8 cellular contexts compared by ENCODE assay signal in the genomic region with DNA sequence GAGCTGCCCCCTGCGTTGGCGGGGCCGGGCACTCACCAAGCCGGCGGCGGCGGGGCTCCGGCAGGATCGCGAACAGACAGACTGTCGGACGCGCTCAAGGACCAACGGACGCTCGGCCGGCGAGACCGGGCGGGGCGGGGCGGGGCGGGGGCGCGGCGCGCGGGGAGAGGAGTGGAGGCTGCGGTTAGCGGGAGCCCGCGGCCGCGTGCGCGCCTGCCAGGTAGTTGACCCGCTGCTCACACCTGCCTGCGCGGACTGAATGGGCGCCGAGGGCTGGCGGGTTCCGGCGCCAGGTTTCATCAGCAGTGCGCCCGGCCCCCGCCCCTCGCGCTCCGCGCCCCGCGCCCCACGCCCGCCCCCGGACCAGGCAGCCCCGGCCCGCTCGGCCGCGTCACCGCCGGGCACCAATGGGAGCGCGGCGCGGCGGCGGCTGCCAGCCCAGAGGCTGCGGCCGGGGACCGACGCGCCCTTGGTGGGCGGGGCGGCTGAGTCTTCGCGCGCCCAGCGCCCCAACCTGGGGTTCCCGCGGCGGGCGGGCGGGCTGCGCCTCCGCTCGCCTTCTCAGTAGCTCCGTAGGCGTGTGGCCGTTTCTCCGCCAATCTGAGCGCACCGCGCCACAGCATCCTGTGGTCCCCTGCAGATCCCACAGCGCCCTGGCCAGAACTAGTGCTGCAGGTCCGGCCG. TPM values are rescaled to one million over a fixed set of nuclear protein-coding genes. Genes with fewer than 3 reads are reported as not detected.
DNase-seq lines count a peak whose midpoint lies in the region; ATAC-seq, FAIRE-seq and TF ChIP-seq lines count a peak whose summit lies in the region.

A gene (minus strand): TSS at position 309 of the 684 bp plus-strand sequence. CDS start 59,500 bp downstream, outside the sequence.

- H3K27ac ChIP-seq in ACC112 (ENCODE audit: low read depth, low read length), result peak within 1 kb of the TSS; percentile 90
- peak within 1 kb of the TSS; percentile 84 for H3K27ac ChIP-seq in WERI-Rb-1
- H3K27ac ChIP-seq in breast epithelium, result peak within 1 kb of the TSS; percentile 92 to 95
- peak within 1 kb of the TSS; percentile 82 to 91 for H3K27ac ChIP-seq in small intestine (ENCODE audit: low read depth in 1 of 2, low read length in 1 of 2)

- H3K79me2 ChIP-seq in ACC112 (ENCODE audit: control insufficient read depth, insufficient read depth, low read length, unreplicated experiment), result peaks cover 47% of the 10 kb centered on the region

- H3K36me3 ChIP-seq in ACC112 (ENCODE audit: insufficient read depth, low read length) (peaks cover 5% of the 10 kb centered on the region; the same call in 1 of the 2 replicates), WERI-Rb-1 (no peaks in the 10 kb centered on the region), breast epithelium (no peaks in the 10 kb centered on the region), small intestine (ENCODE audit: control insufficient read depth in 2 of 2, insufficient read depth in 2 of 2, low read length in 2 of 2) (no peaks in the 10 kb centered on the region)

- ATAC-seq in HG03064 (IDR thresholded peaks at IDR 0.05; ENCODE audit: low read depth, unreplicated experiment), result peak; percentile 86

- H3K4me1 ChIP-seq in ACC112 (ENCODE audit: control insufficient read depth, insufficient read depth, low read length, unreplicated experiment), result peaks cover 23% of the 10 kb centered on the region
- no peaks in the 10 kb centered on the region for H3K4me1 ChIP-seq in breast epithelium
- H3K4me1 ChIP-seq in small intestine (ENCODE audit: control insufficient read depth in 2 of 2, insufficient read depth in 1 of 2, low read depth in 1 of 2, low read length in 1 of 2), result no peaks in the 10 kb centered on the region

- peak; percentile 47 for TF ChIP-seq POLR2A in GM18526 (IDR thresholded peaks at IDR 0.05; ENCODE audit: extremely low read depth, insufficient read length)
- TF ChIP-seq POLR2A in breast epithelium (IDR thresholded peaks at IDR 0.05), result no peak

- TF ChIP-seq CTCF in WERI-Rb-1 (IDR thresholded peaks at IDR 0.05; ENCODE audit: low read depth, low read length), result no peak
- TF ChIP-seq CTCF in breast epithelium (IDR thresholded peaks at IDR 0.05), result no peak

- DNase-seq in NCI-H2171 (lab: John Stamatoyannopoulos, UW), result peak; percentile 74
- peak; percentile 80 for DNase-seq in WERI-Rb-1
- DNase-seq in breast epithelium (ENCODE audit: low spot score in 2 of 2), result peak; percentile 67 to 69
- DNase-seq in iPS-NIHi11 (ENCODE audit: low spot score), result peak; percentile 97
- DNase-seq in small intestine, result peak; percentile 85

- no peaks in the 10 kb centered on the region for H3K9me3 ChIP-seq in WERI-Rb-1 (ENCODE audit: severe bottlenecking)
- no peaks in the 10 kb centered on the region for H3K9me3 ChIP-seq in breast epithelium
- no peaks in the 10 kb centered on the region for H3K9me3 ChIP-seq in small intestine (ENCODE audit: control insufficient read depth, low read depth)

- FAIRE-seq in small intestine (lab: Jason Lieb, UNC), result no peak

- WGBS in small intestine, 3 donors, result 0 to 1% (median 1%) methylated on average over 41 to 98 of the region's 98 CpGs

- intact Hi-C loops in breast epithelium (cut with DNase I; ENCODE audit: low total_unique reads), result no loop called here

- no peaks in the 10 kb centered on the region for H3K27me3 ChIP-seq in ACC112 (ENCODE audit: insufficient read depth, low read length)
- no peaks in the 10 kb centered on the region for H3K27me3 ChIP-seq in WERI-Rb-1 (ENCODE audit: insufficient read depth, low read depth, severe bottlenecking)
- H3K27me3 ChIP-seq in breast epithelium, result no peaks in the 10 kb centered on the region
- no peaks in the 10 kb centered on the region for H3K27me3 ChIP-seq in small intestine (ENCODE audit: control insufficient read depth in 2 of 2, insufficient read depth in 2 of 2, low read length in 2 of 2)

- peak within 1 kb of the TSS; percentile 49 for H2AFZ ChIP-seq in ACC112 (ENCODE audit: low read length, unreplicated experiment)

- peak within 1 kb of the TSS; percentile 81 for H3K4me3 ChIP-seq in ACC112 (ENCODE audit: low read depth, low read length)
- peak within 1 kb of the TSS; percentile 56 for H3K4me3 ChIP-seq in WERI-Rb-1 (ENCODE audit: low read depth, low read length)
- H3K4me3 ChIP-seq in breast epithelium, result peak within 1 kb of the TSS; percentile 86 to 95 (median 88)
- H3K4me3 ChIP-seq in small intestine (ENCODE audit: low read depth in 1 of 2, low read length in 2 of 2), result peak within 1 kb of the TSS; percentile 77 to 88

RNA-seq across cellular contexts. Expression of the gene that starts here (rescaled TPM):
- 10 to 100 TPM in 2 of 3 donors, 1 to 10 TPM in 1; 6.6 to 15.4 (median 12.7) TPM for total RNA-seq in breast epithelium
- polyA plus RNA-seq in small intestine, result 10 to 100 TPM in 1 of 3 donors, 1 to 10 TPM in 2; 3.2 to 34.6 (median 4.2) TPM

Comparison
In these comparisons a context has a peak if more than half of its experiments do, and no peak if none do; other contexts are left out.
1. Peak in every context shown above with its lines: DNase-seq, ATAC-seq, H3K4me3 ChIP-seq and H3K27ac ChIP-seq.